In genomic region chr16:53232826-53233529, GRCh38 we compare ENCODE assay signal across 26 cellular contexts.
"Had no signal": no experiment of that assay in that cellular context is flagged by ENCODE, and none has a peak within 500 bp of the region (broad histone marks: within the 10 kb centered on the region; RNA-seq: fewer than 3 reads in every experiment).

No MANE protein-coding gene starts in this region.

- H3K27ac Mint-ChIP-seq: activated B cell treated with CpG ODN at 0.5 μM for 24 hours; activated CD4-positive, alpha-beta memory T cell treated with anti-CD3 and anti-CD28 coated beads, Interleukin-2, amount 10 ng/mL, durations not matched to agents 7 days and 5 days; activated CD8-positive, alpha-beta memory T cell treated with anti-CD3 and anti-CD28 coated beads, Interleukin-2, amount 10 ng/mL, durations not matched to agents 7 days and 5 days; activated naive CD8-positive, alpha-beta T cell treated with anti-CD3 and anti-CD28 coated beads for 36 hours; nephron progenitor cell; T-helper 2 cell treated with Interferon-gamma antibody and Interleukin-4, amounts not matched to agents 5 μg/mL and 100 μg/mL, for 36 hours had no signal

- H3K4me1 ChIP-seq: body of pancreas, foreskin keratinocyte, lower lobe of right lung, upper lobe of right lung had no signal

- H3K4me3 ChIP-seq: body of pancreas, lower lobe of right lung, upper lobe of right lung had no signal

- H3K9me3 ChIP-seq: body of pancreas, lower lobe of right lung, upper lobe of right lung had no signal

- H3K27ac ChIP-seq: body of pancreas, foreskin keratinocyte, lower lobe of right lung, upper lobe of right lung had no signal

- H3K27me3 Mint-ChIP-seq: activated B cell treated with CpG ODN at 0.5 μM for 24 hours; activated CD4-positive, alpha-beta memory T cell treated with anti-CD3 and anti-CD28 coated beads, Interleukin-2, amount 10 ng/mL, durations not matched to agents 7 days and 5 days; activated CD8-positive, alpha-beta memory T cell treated with anti-CD3 and anti-CD28 coated beads, Interleukin-2, amount 10 ng/mL, durations not matched to agents 7 days and 5 days; activated naive CD8-positive, alpha-beta T cell treated with anti-CD3 and anti-CD28 coated beads for 36 hours; central memory CD8-positive, alpha-beta T cell had no signal

- H3K4me3 Mint-ChIP-seq: activated B cell treated with CpG ODN at 0.5 μM for 24 hours; activated CD4-positive, alpha-beta memory T cell treated with anti-CD3 and anti-CD28 coated beads, Interleukin-2, amount 10 ng/mL, durations not matched to agents 7 days and 5 days; activated CD8-positive, alpha-beta memory T cell treated with anti-CD3 and anti-CD28 coated beads, Interleukin-2, amount 10 ng/mL, durations not matched to agents 7 days and 5 days; activated naive CD8-positive, alpha-beta T cell treated with anti-CD3 and anti-CD28 coated beads for 36 hours; central memory CD8-positive, alpha-beta T cell; nephron progenitor cell; T-helper 2 cell treated with Interferon-gamma antibody and Interleukin-4, amounts not matched to agents 5 μg/mL and 100 μg/mL, for 36 hours had no signal

- DNase-seq: activated B cell treated with CpG ODN at 0.5 μM for 24 hours; activated CD4-positive, alpha-beta memory T cell treated with anti-CD3 and anti-CD28 coated beads, Interleukin-2, amount 10 ng/mL, durations not matched to agents 7 days and 5 days; activated CD4-positive, alpha-beta T cell treated with anti-CD3 and anti-CD28 coated beads for 4 hours; activated CD8-positive, alpha-beta memory T cell treated with anti-CD3 and anti-CD28 coated beads, Interleukin-2, amount 10 ng/mL, durations not matched to agents 7 days and 5 days; activated naive CD4-positive, alpha-beta T cell; activated naive CD8-positive, alpha-beta T cell treated with anti-CD3 and anti-CD28 coated beads for 36 hours; amniotic stem cell; body of pancreas; cortex of kidney; foreskin keratinocyte; glutamatergic neuron; hippocampal formation; islet precursor cell; left colon; lower lobe of right lung; midbrain; nephron progenitor cell; nucleus accumbens; stimulated activated CD4-positive, alpha-beta T cell treated with anti-CD3 and anti-CD28 coated beads, Interleukin-12 subunit alpha, Interleukin-12 subunit beta, amount 100 ng/mL, for 4 hours; stimulated activated CD4-positive, alpha-beta T cell treated with anti-CD3 and anti-CD28 coated beads, Interleukin-1b, Interleukin-23, amount 100 ng/mL, for 48 hours; stimulated activated CD8-positive, alpha-beta memory T cell treated with anti-CD3 and anti-CD28 coated beads, Interleukin-4, amount 100 ng/mL, for 48 hours; stimulated activated naive CD4-positive, alpha-beta T cell; upper lobe of right lung had no signal

- FAIRE-seq: TTC549 had no signal

- ATAC-seq: activated CD8-positive, alpha-beta memory T cell treated with anti-CD3 and anti-CD28 coated beads, Interleukin-2, amount 10 ng/mL, durations not matched to agents 7 days and 5 days; body of pancreas; foreskin keratinocyte; left colon; lower lobe of right lung; upper lobe of right lung had no signal

- H3K4me1 Mint-ChIP-seq: activated B cell treated with CpG ODN at 0.5 μM for 24 hours; activated CD4-positive, alpha-beta memory T cell treated with anti-CD3 and anti-CD28 coated beads, Interleukin-2, amount 10 ng/mL, durations not matched to agents 7 days and 5 days; activated CD8-positive, alpha-beta memory T cell treated with anti-CD3 and anti-CD28 coated beads, Interleukin-2, amount 10 ng/mL, durations not matched to agents 7 days and 5 days; central memory CD8-positive, alpha-beta T cell; nephron progenitor cell had no signal

- H3K27me3 ChIP-seq: body of pancreas, foreskin keratinocyte, upper lobe of right lung had no signal

- H3K9me3 Mint-ChIP-seq: activated B cell treated with CpG ODN at 0.5 μM for 24 hours; activated CD4-positive, alpha-beta memory T cell treated with anti-CD3 and anti-CD28 coated beads, Interleukin-2, amount 10 ng/mL, durations not matched to agents 7 days and 5 days; activated naive CD8-positive, alpha-beta T cell treated with anti-CD3 and anti-CD28 coated beads for 36 hours; central memory CD8-positive, alpha-beta T cell; nephron progenitor cell; T-helper 2 cell treated with Interferon-gamma antibody and Interleukin-4, amounts not matched to agents 5 μg/mL and 100 μg/mL, for 36 hours had no signal
